ENCODE assay signal across 15 cellular contexts in the genomic region with DNA sequence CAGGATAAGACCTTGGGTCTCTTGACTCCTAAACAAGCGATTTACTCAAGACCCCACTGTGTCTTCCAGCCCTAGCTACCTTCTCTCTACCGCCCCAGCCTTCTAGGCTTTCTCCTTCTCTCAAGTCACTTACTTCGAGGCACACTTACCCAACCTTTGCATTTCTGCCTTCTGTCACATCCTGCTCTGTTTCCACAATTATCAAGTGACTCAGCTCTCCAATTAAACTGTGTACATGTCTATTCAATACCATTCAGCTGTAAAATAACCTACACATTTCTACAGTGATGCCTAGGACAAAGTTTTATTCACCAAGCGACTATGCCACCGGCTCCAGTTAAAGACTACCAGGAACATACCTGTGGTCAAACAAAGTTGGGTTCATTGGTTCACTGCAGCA.
DNase-seq lines count a peak whose midpoint lies in the region; ATAC-seq and TF ChIP-seq lines count a peak whose summit lies in the region.
"Had no signal": no experiment of that assay in that cellular context is flagged by ENCODE, and none has a peak within 500 bp of the region (broad histone marks: within the 10 kb centered on the region; RNA-seq: fewer than 3 reads in every experiment).

No MANE protein-coding gene starts in this region.

- H3K56ac ChIP-seq in IMR-90 (ENCODE audit: extremely low read depth, insufficient read depth, low read length), result no peak overlapping the region

- H3K27me3 Mint-ChIP-seq in Calu3 (ENCODE audit: unreplicated experiment) (no peaks in the 10 kb centered on the region), chondrocyte (ENCODE audit: low read depth) (no peaks in the 10 kb centered on the region)
- H3K27me3 Mint-ChIP-seq: activated naive CD4-positive, alpha-beta T cell treated with anti-CD3 and anti-CD28 coated beads, Interleukin-2, amount 10 ng/mL, durations not matched to agents 7 days and 5 days had no signal

- H3K4me3 Mint-ChIP-seq in Calu3 (ENCODE audit: low read depth, unreplicated experiment), result no peak overlapping the region
- H3K4me3 Mint-ChIP-seq in chondrocyte (ENCODE audit: unreplicated experiment), result no peak overlapping the region
- H3K4me3 Mint-ChIP-seq: activated naive CD4-positive, alpha-beta T cell treated with anti-CD3 and anti-CD28 coated beads, Interleukin-2, amount 10 ng/mL, durations not matched to agents 7 days and 5 days had no signal

- H3K4me3 ChIP-seq in IMR-90 (ENCODE audit: insufficient read depth, low read depth, low read length) (no peak overlapping the region), mucosa of descending colon (no peak overlapping the region)
- no peak overlapping the region for H3K4me3 ChIP-seq in effector memory CD4-positive, alpha-beta T cell (ENCODE audit: insufficient read depth, low read depth, low read length, poor library complexity, severe bottlenecking)
- H3K4me3 ChIP-seq: lung had no signal

- 0 out of 2 replicates have a peak overlapping the region, but pooled peaks have one; percentile 49 for H3K14ac ChIP-seq in IMR-90 (replicated peaks; ENCODE audit: low read depth, low read length)

- H3K4ac ChIP-seq in IMR-90 (ENCODE audit: low read depth, low read length), result peak overlapping the region; percentile 31; the same call in 1 of the 2 replicates

- H3K4me1 ChIP-seq in IMR-90 (ENCODE audit: control insufficient read depth, insufficient read depth, low read length) (peaks cover 16% of the 10 kb centered on the region), mucosa of descending colon (ENCODE audit: low read depth) (peaks cover 35% of the 10 kb centered on the region)
- no peaks in the 10 kb centered on the region for H3K4me1 ChIP-seq in effector memory CD4-positive, alpha-beta T cell (ENCODE audit: control insufficient read depth, insufficient read depth, low read length, poor library complexity, severe bottlenecking)

- H2BK120ac ChIP-seq in IMR-90 (ENCODE audit: low read depth, low read length), result peak overlapping the region; percentile 38

- no peak overlapping the region; the same call in 1 of the 2 replicates for H3K18ac ChIP-seq in IMR-90 (ENCODE audit: low read depth, low read length)

- peaks cover 16% of the 10 kb centered on the region for H3K9me3 Mint-ChIP-seq in Calu3 (ENCODE audit: low read depth, unreplicated experiment)
- H3K9me3 Mint-ChIP-seq in chondrocyte (ENCODE audit: low read depth), result peaks cover 4% of the 10 kb centered on the region

- CTCF ChIA-PET in Calu3 (lab: Charles Lee) (interaction anchor here (0.6 to 1.0 kb wide), 2 partner anchors 35 to 199 kb away, joined by 3 to 10 read pairs; no protein-coding TSS in a partner anchor), IMR-90 (lab: Yijun Ruan, JAX) (no interaction called here)

- no peaks in the 10 kb centered on the region; the same call in none of the 2 replicates for H3K9me1 ChIP-seq in IMR-90 (ENCODE audit: insufficient read depth, low read length)

- H2AK9ac ChIP-seq in IMR-90 (replicated peaks; ENCODE audit: low read depth, low read length, poor library complexity), result no peak overlapping the region

- H3K4me1 Mint-ChIP-seq in Calu3 (ENCODE audit: low read depth, unreplicated experiment) (peaks cover 8% of the 10 kb centered on the region), chondrocyte (ENCODE audit: low read depth) (peaks cover 33% of the 10 kb centered on the region)

- intact Hi-C loops in Calu3 (cut with micrococcal nuclease; ENCODE audit: unreplicated experiment), result loop anchor here (5.0 kb wide), 1 partner anchor 66 kb away; no protein-coding TSS in a partner anchor
- intact Hi-C loops in IMR-90 (cut with micrococcal nuclease), result loop anchor here (5.0 kb wide), 1 partner anchor 59 kb away; no protein-coding TSS in a partner anchor
- intact Hi-C loops in mucosa of descending colon (cut with DNase I, micrococcal nuclease), result no loop called here

- POLR2A ChIA-PET in IMR-90 (lab: Charles Lee; ENCODE audit: unreplicated experiment), result interaction anchor here (0.8 kb wide), 1 partner anchor 16 kb away, joined by 4 read pairs; no protein-coding TSS in a partner anchor

- peak overlapping the region; percentile 75; the same call in 1 of the 2 replicates for H3K4me2 ChIP-seq in IMR-90 (ENCODE audit: low read depth, low read length)

- H2AK5ac ChIP-seq in IMR-90 (ENCODE audit: low read depth, low read length), result no peak overlapping the region

- no peaks in the 10 kb centered on the region for H3K27me3 ChIP-seq in IMR-90 (ENCODE audit: control insufficient read depth, insufficient read depth, low read length)
- H3K27me3 ChIP-seq in effector memory CD4-positive, alpha-beta T cell (replicated peaks; ENCODE audit: control insufficient read depth, insufficient read depth, low read length, poor library complexity, severe bottlenecking), result no peaks in the 10 kb centered on the region

- H3K36me3 Mint-ChIP-seq in Calu3 (ENCODE audit: insufficient read depth, unreplicated experiment), result no peaks in the 10 kb centered on the region
- peaks cover 3% of the 10 kb centered on the region for H3K36me3 Mint-ChIP-seq in chondrocyte (ENCODE audit: low read depth)
- H3K36me3 Mint-ChIP-seq: activated naive CD4-positive, alpha-beta T cell treated with anti-CD3 and anti-CD28 coated beads, Interleukin-2, amount 10 ng/mL, durations not matched to agents 7 days and 5 days had no signal

- peak overlapping the region in 1 of 2 experiments; percentile 48; a peak in 1 of 4 replicates for H4K8ac ChIP-seq in IMR-90 (ENCODE audit: low read depth in 2 of 2, low read length in 2 of 2)

- TF ChIP-seq RAD21 in IMR-90 (IDR thresholded peaks at IDR 0.05; ENCODE audit: low read length), result no peak

- TF ChIP-seq CTCF in Calu3 (IDR thresholded peaks at IDR 0.05; ENCODE audit: unreplicated experiment) (no peak), IMR-90 (conservative IDR thresholded peaks at IDR 0.05; ENCODE audit: low read depth, low read length) (no peak), chondrocyte (IDR thresholded peaks at IDR 0.05) (no peak), mucosa of descending colon (IDR thresholded peaks at IDR 0.05) (no peak)

- no peak for DNase-seq in Calu3
- peak; percentile 44 for DNase-seq in IMR-90
- DNase-seq in chondrocyte (ENCODE audit: low spot score), result no peak
- DNase-seq in mucosa of descending colon, result no peak
- no peak for DNase-seq in NCI-H526 (lab: John Stamatoyannopoulos, UW)
- no peak for DNase-seq in NCI-H526 treated with DMSO at 0.1 percent for 48 hours (lab: John Stamatoyannopoulos, UW)
- no peak for DNase-seq in effector memory CD4-positive, alpha-beta T cell
- DNase-seq: activated CD4-positive, CD25-positive, alpha-beta regulatory T cell treated with anti-CD3 and anti-CD28 coated beads, Interleukin-2, amount 50 U/mL, for 72 hours; activated naive CD4-positive, alpha-beta T cell treated with anti-CD3 and anti-CD28 coated beads, Interleukin-2, amount 10 ng/mL, durations not matched to agents 7 days and 5 days; central memory CD4-positive, alpha-beta T cell; DND-41; occipital lobe; RPMI8226 had no signal

- no TSS peak for BruUV-seq in Calu3 (replicated peaks; lab: Mats Ljungman, UMichigan)
- BruUV-seq in IMR-90 (replicated peaks; lab: Mats Ljungman, UMichigan), result no TSS peak

- dilution Hi-C loops in IMR-90 (cut with HindIII; ENCODE audit: low sequenced_read_pairs, unreplicated experiment), result no loop called here

- H3K36me3 ChIP-seq in IMR-90 (ENCODE audit: control insufficient read depth, insufficient read depth, low read length), result no peaks in the 10 kb centered on the region
- H3K36me3 ChIP-seq in mucosa of descending colon (ENCODE audit: low read depth), result no peaks in the 10 kb centered on the region
- H3K36me3 ChIP-seq in effector memory CD4-positive, alpha-beta T cell (ENCODE audit: control insufficient read depth, insufficient read depth, low read length), result no peaks in the 10 kb centered on the region

- H2BK20ac ChIP-seq in IMR-90 (ENCODE audit: low read depth, low read length), result peak overlapping the region; percentile 1; the same call in 1 of the 2 replicates

- H3K9me3 ChIP-seq in IMR-90 (ENCODE audit: control insufficient read depth, insufficient read depth, low read length) (no peaks in the 10 kb centered on the region), mucosa of descending colon (no peaks in the 10 kb centered on the region)
- H3K9me3 ChIP-seq in effector memory CD4-positive, alpha-beta T cell (ENCODE audit: control insufficient read depth, low read length), result no peaks in the 10 kb centered on the region

- in situ Hi-C loops in IMR-90 (cut with MboI; ENCODE audit: low sequenced_read_pairs), result no loop called here

- no peak overlapping the region for H3K27ac ChIP-seq in IMR-90 (ENCODE audit: insufficient read depth, low read length)
- no peak overlapping the region for H3K27ac ChIP-seq in effector memory CD4-positive, alpha-beta T cell (ENCODE audit: insufficient read depth, low read length, poor library complexity, severe bottlenecking)

- peak overlapping the region; percentile 48 for H2BK5ac ChIP-seq in IMR-90 (ENCODE audit: low read depth, low read length, poor library complexity, severe bottlenecking)

- no peak overlapping the region for H2AFZ ChIP-seq in IMR-90 (replicated peaks; ENCODE audit: low read length, poor library complexity)

- H4K91ac ChIP-seq in IMR-90 (ENCODE audit: insufficient read depth, low read depth, low read length), result no peak overlapping the region

- H3K23ac ChIP-seq in IMR-90 (ENCODE audit: low read depth, low read length), result 0 out of 2 replicates have a peak overlapping the region, but pooled peaks have one; percentile 86

- no peak overlapping the region; the same call in 2 of the 3 replicates for H2BK15ac ChIP-seq in IMR-90 (ENCODE audit: low read depth, low read length)

- TF ChIP-seq POLR2A in IMR-90 (IDR thresholded peaks at IDR 0.05; ENCODE audit: low read depth, low read length), result no peak

- ATAC-seq in IMR-90 (ENCODE audit: low read depth) (0 out of 2 replicates have a peak, but pooled peaks have one; percentile 10), mucosa of descending colon (peak; percentile 78), GM21737 (IDR thresholded peaks at IDR 0.05; ENCODE audit: unreplicated experiment) (no peak)

- H4K5ac ChIP-seq in IMR-90 (ENCODE audit: low read depth, low read length), result no peak overlapping the region

- peak overlapping the region; percentile 21 for H3K27ac Mint-ChIP-seq in Calu3 (ENCODE audit: unreplicated experiment)
- peak overlapping the region; percentile 1 for H3K27ac Mint-ChIP-seq in chondrocyte (ENCODE audit: unreplicated experiment)
- H3K27ac Mint-ChIP-seq: activated naive CD4-positive, alpha-beta T cell treated with anti-CD3 and anti-CD28 coated beads, Interleukin-2, amount 10 ng/mL, durations not matched to agents 7 days and 5 days had no signal

- H3K79me1 ChIP-seq in IMR-90 (ENCODE audit: low read depth in 1 of 2, low read length in 2 of 2), result peaks cover 12 to 39% of the 10 kb centered on the region in 2 experiments; a peak in 3 of 4 replicates

- 75% methylated on average over 2 of the region's 5 CpGs; no CpG with 5 or more reads in 1 of the 2 experiments for WGBS in IMR-90 (ENCODE audit: extremely low coverage in 2 of 2, insufficient read length in 1 of 2), 2 experiments

- H3K9ac ChIP-seq in IMR-90 (ENCODE audit: low read depth, low read length), result no peak overlapping the region

- H4K20me1 ChIP-seq in IMR-90 (ENCODE audit: insufficient read depth, low read length), result no peaks in the 10 kb centered on the region

TF ChIP-seq in IMR-90, 13 proteins besides CTCF, POLR2A, EP300 and RAD21 (continues in another document):
- TF ChIP-seq CHD1 (IDR thresholded peaks at IDR 0.05; ENCODE audit: low read depth, low read length), result no peak
- TF ChIP-seq RFX5 (IDR thresholded peaks at IDR 0.05; ENCODE audit: low read depth, low read length), result no peak

Comparison
In these comparisons a context has a peak if more than half of its experiments do, and no peak if none do; other contexts are left out.
1. intact Hi-C loops: an anchor here in Calu3 (5.0 kb wide) and IMR-90 (5.0 kb wide); none called in mucosa of descending colon.